ENCODE assay signal across 1 cellular context in genomic region chr11:119168471-119169271, GRCh38.
TF ChIP-seq lines count a peak whose summit lies in the region.

Gene NLRX1 (plus strand): TSS chr11:119168725. CDS start chr11:119171404, 2,679 bp downstream.

TF ChIP-seq in HepG2, 621 proteins besides CTCF, POLR2A, EP300 and RAD21 (continued from another document and continues in another):
- TF ChIP-seq HIC2 (CRISPR knock-in tag; IDR thresholded peaks at IDR 0.05; ENCODE audit: low read depth) (no peak; the same call in 1 of the 2 replicates), ZBTB21 (CRISPR knock-in tag; IDR thresholded peaks at IDR 0.05) (no peak), ZNF576 (CRISPR knock-in tag; IDR thresholded peaks at IDR 0.05) (no peak), ZNF441 (CRISPR knock-in tag; IDR thresholded peaks at IDR 0.05; ENCODE audit: borderline replicate concordance) (peak; percentile 60), PATZ1 (CRISPR knock-in tag; IDR thresholded peaks at IDR 0.05) (peak; percentile 81), GTF3A (CRISPR knock-in tag; conservative IDR thresholded peaks at IDR 0.05) (no peak), FOXA3 (CRISPR knock-in tag; IDR thresholded peaks at IDR 0.05) (peak; percentile 8; the same call in 1 of the 2 replicates), ZNF142 (CRISPR knock-in tag; IDR thresholded peaks at IDR 0.05) (peak; percentile 61; the same call in 1 of the 2 replicates), HNF1A (IDR thresholded peaks at IDR 0.05; ENCODE audit: low read depth) (no peak), HNF1A (CRISPR knock-in tag; IDR thresholded peaks at IDR 0.05; ENCODE audit: borderline replicate concordance) (peak; percentile 18; the same call in 1 of the 2 replicates), KDM5B (CRISPR knock-in tag; IDR thresholded peaks at IDR 0.05; ENCODE audit: borderline replicate concordance) (peak; percentile 81; the same call in 1 of the 2 replicates), GMEB2 (CRISPR knock-in tag; IDR thresholded peaks at IDR 0.05; ENCODE audit: low read depth) (no peak), THAP11 (CRISPR knock-in tag; IDR thresholded peaks at IDR 0.05) (peak; percentile 66), ZBTB33 (CRISPR knock-in tag; IDR thresholded peaks at IDR 0.05) (peak; percentile 36; the same call in 1 of the 2 replicates), SRY (CRISPR knock-in tag; IDR thresholded peaks at IDR 0.05) (peak; percentile 58), NONO (IDR thresholded peaks at IDR 0.05) (no peak), NONO (CRISPR knock-in tag; conservative IDR thresholded peaks at IDR 0.05) (peak; percentile 35; the same call in 1 of the 2 replicates), TRIM22 (IDR thresholded peaks at IDR 0.05) (no peak), CREM (IDR thresholded peaks at IDR 0.05) (peak; percentile 38; the same call in 1 of the 2 replicates), CREM (CRISPR knock-in tag; IDR thresholded peaks at IDR 0.05) (no peak), MXD3 (CRISPR knock-in tag; IDR thresholded peaks at IDR 0.05) (peak; percentile 71), SNAPC2 (CRISPR knock-in tag; IDR thresholded peaks at IDR 0.05) (0 out of 2 replicates have a peak, but pooled peaks have one; percentile 30), SP5 (CRISPR knock-in tag; IDR thresholded peaks at IDR 0.05; ENCODE audit: borderline replicate concordance, low read depth) (no peak), ZNF687 (CRISPR knock-in tag; IDR thresholded peaks at IDR 0.05) (peak; percentile 83)
